In the genomic region with DNA sequence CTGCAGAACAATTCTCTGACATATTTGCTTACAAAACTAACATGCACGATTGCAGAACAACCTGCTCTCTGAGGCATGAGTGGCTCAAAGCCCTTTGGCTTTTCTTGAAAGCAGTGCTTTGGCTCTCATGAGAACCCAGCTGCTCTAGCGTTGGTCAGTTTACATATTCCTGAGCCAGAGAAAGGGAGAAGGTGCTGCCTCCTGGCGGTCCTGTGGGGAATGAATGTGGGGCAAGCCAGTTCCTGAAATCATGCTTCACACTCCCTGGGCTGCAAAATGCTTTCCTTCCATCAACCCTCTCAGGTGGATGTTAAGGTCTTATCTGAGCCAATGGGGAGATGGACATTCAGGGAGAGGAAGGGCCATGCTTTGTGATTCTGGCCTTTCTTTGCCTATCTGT, we compare ENCODE assay signal across 8 cellular contexts.
DNase-seq lines count a peak whose midpoint lies in the region; TF ChIP-seq lines count a peak whose summit lies in the region.

No MANE protein-coding gene starts in this region.

- H3K18ac ChIP-seq in trophoblast cell (ENCODE audit: low read length), result no peak overlapping the region

- H3K27ac ChIP-seq in HEK293 (ENCODE audit: extremely low read depth, low read depth, low read length), result no peak overlapping the region
- H3K27ac ChIP-seq in OCI-LY7 (ENCODE audit: low read depth, low read length, poor library complexity, severe bottlenecking), result no peak overlapping the region
- H3K27ac ChIP-seq in trophoblast cell (ENCODE audit: low read depth, low read length), result no peak overlapping the region

- no peak overlapping the region for H4K91ac ChIP-seq in trophoblast cell (ENCODE audit: low read depth, low read length)

- H3K36me3 ChIP-seq in HEK293 (ENCODE audit: control insufficient read depth in 2 of 2, insufficient read depth in 1 of 2, low read length in 2 of 2) (no peaks in the 10 kb centered on the region), OCI-LY7 (ENCODE audit: insufficient read depth, low read length) (no peaks in the 10 kb centered on the region), trophoblast cell (ENCODE audit: control insufficient read depth in 1 of 2, insufficient read depth in 2 of 2, low read length in 2 of 2) (no peaks in the 10 kb centered on the region)

- H3K4me2 ChIP-seq in OCI-LY7 (ENCODE audit: low read length) (no peak overlapping the region), trophoblast cell (ENCODE audit: low read length) (no peak overlapping the region)

- H3K27me3 ChIP-seq in trophoblast cell (ENCODE audit: insufficient read depth, low read length), result no peaks in the 10 kb centered on the region

- TF ChIP-seq CTCF in HEK293 (tag by site-specific recombination; IDR thresholded peaks at IDR 0.05) (peak; percentile 54), OCI-LY7 (conservative IDR thresholded peaks at IDR 0.05; ENCODE audit: low read length) (peak; percentile 84), type B pancreatic cell (conservative IDR thresholded peaks at IDR 0.05) (peak; percentile 88)

- no peak overlapping the region for H2BK120ac ChIP-seq in trophoblast cell (ENCODE audit: insufficient read depth, low read length, poor library complexity)

- no peak overlapping the region for H4K8ac ChIP-seq in trophoblast cell (ENCODE audit: low read depth, low read length)

- no peaks in the 10 kb centered on the region for H3K9me3 Mint-ChIP-seq in type B pancreatic cell

- no peaks in the 10 kb centered on the region for H3K79me1 ChIP-seq in trophoblast cell (ENCODE audit: low read length)

- H3K4me3 ChIP-seq in HEK293 (ENCODE audit: low read depth, low read length), result no peak overlapping the region
- H3K4me3 ChIP-seq in OCI-LY7 (ENCODE audit: low read depth, low read length, poor library complexity, severe bottlenecking), result no peak overlapping the region
- H3K4me3 ChIP-seq in trophoblast cell (ENCODE audit: low read depth, low read length), result no peak overlapping the region

- no peaks in the 10 kb centered on the region for H4K20me1 ChIP-seq in OCI-LY7 (ENCODE audit: insufficient read depth, low read length)

- H3K36me3 Mint-ChIP-seq in type B pancreatic cell, result no peaks in the 10 kb centered on the region

- H3K9ac ChIP-seq in trophoblast cell (ENCODE audit: low read length), result no peak overlapping the region

- H3K14ac ChIP-seq in trophoblast cell (ENCODE audit: low read length), result no peak overlapping the region

- H3K79me2 ChIP-seq in OCI-LY7 (ENCODE audit: insufficient read depth, low read depth, low read length) (no peaks in the 10 kb centered on the region), trophoblast cell (ENCODE audit: control insufficient read depth, insufficient read depth, low read length, poor library complexity) (no peaks in the 10 kb centered on the region)

- peaks cover 23% of the 10 kb centered on the region for H3K27me3 Mint-ChIP-seq in type B pancreatic cell

- H2BK5ac ChIP-seq in trophoblast cell (ENCODE audit: low read depth, low read length, poor library complexity), result no peak overlapping the region

- H4K12ac ChIP-seq in trophoblast cell (ENCODE audit: low read depth, low read length), result no peak overlapping the region

- DNase-seq in Ammon's horn (ENCODE audit: low spot score) (peak; percentile 73), OCI-LY7 (ENCODE audit: low spot score) (peak; percentile 59), activated T-helper 1 cell treated with Interleukin-2 at 50 U/mL for 16 hours (ENCODE audit: low read depth) (peak; percentile 22), foreskin melanocyte (peak; percentile 29), trophoblast cell (peak; percentile 35 to 63), type B pancreatic cell (ENCODE audit: extremely low spot score, unreplicated experiment) (peak; percentile 74), NCI-H524 treated with DMSO at 0.1 percent for 48 hours (lab: John Stamatoyannopoulos, UW) (no peak)

- BruUV-seq in OCI-LY7 (replicated peaks; lab: Mats Ljungman, UMichigan), result no TSS peak

- H2BK12ac ChIP-seq in trophoblast cell (ENCODE audit: low read length), result no peak overlapping the region

- H3K9me3 ChIP-seq in HEK293 (ENCODE audit: control insufficient read depth, insufficient read depth, low read depth, low read length), result no peaks in the 10 kb centered on the region; the same call in 1 of the 2 replicates
- 0 out of 2 replicates have a peak, but pooled peaks cover 6% of the 10 kb centered on the region for H3K9me3 ChIP-seq in OCI-LY7 (ENCODE audit: low read length)
- H3K9me3 ChIP-seq in trophoblast cell (ENCODE audit: insufficient read depth, low read depth, low read length), result no peaks in the 10 kb centered on the region

- POLR2A ChIA-PET in HEK293 (lab: Yijun Ruan, JAX), result no interaction called here
- POLR2A ChIA-PET in OCI-LY7 (lab: Charles Lee), result no interaction called here

- no peak overlapping the region for H3K23ac ChIP-seq in trophoblast cell (ENCODE audit: low read length)

- H3K4ac ChIP-seq in trophoblast cell (ENCODE audit: low read depth, low read length), result no peak overlapping the region

- CTCF ChIA-PET in HEK293 (lab: Yijun Ruan, JAX) (interaction anchor here (0.6 to 6.0 kb wide), 26 partner anchors 8 to 724 kb away, joined by 3 to 51 read pairs (median 4); no protein-coding TSS in a partner anchor), OCI-LY7 (lab: Charles Lee; ENCODE audit: unreplicated experiment) (no interaction called here)

- no peak overlapping the region for H3K27ac Mint-ChIP-seq in type B pancreatic cell

- WGBS in trophoblast cell (ENCODE audit: extremely low coverage, insufficient coverage, insufficient read length), result no CpG with 5 or more reads among the region's 3 CpGs

- H3K4me3 Mint-ChIP-seq in type B pancreatic cell, result no peak overlapping the region

- H2AFZ ChIP-seq in OCI-LY7 (ENCODE audit: low read length) (no peak overlapping the region), trophoblast cell (ENCODE audit: insufficient read depth, low read length, poor library complexity) (no peak overlapping the region)

- no peaks in the 10 kb centered on the region for H3K4me1 Mint-ChIP-seq in type B pancreatic cell (ENCODE audit: unreplicated experiment)

- no peaks in the 10 kb centered on the region for H3K9me2 ChIP-seq in OCI-LY7 (ENCODE audit: insufficient read depth, low read length)

- intact Hi-C loops in OCI-LY7 (cut with micrococcal nuclease; ENCODE audit: unreplicated experiment), result loop anchor here (1.0 to 5.0 kb wide), 2 partner anchors 115 to 715 kb away; no protein-coding TSS in a partner anchor

- H3K4me1 ChIP-seq in HEK293 (ENCODE audit: control insufficient read depth, insufficient read depth, low read length) (no peaks in the 10 kb centered on the region), OCI-LY7 (ENCODE audit: insufficient read depth, low read length, poor library complexity, severe bottlenecking) (no peaks in the 10 kb centered on the region), trophoblast cell (ENCODE audit: control insufficient read depth in 1 of 2, insufficient read depth in 2 of 2, low read length in 2 of 2) (no peaks in the 10 kb centered on the region)

- H2AK5ac ChIP-seq in trophoblast cell (ENCODE audit: low read length), result no peak overlapping the region

TF ChIP-seq in HEK293, 187 proteins besides CTCF, POLR2A, EP300 and RAD21 (continues in another document):
- TF ChIP-seq, protein P1, sequence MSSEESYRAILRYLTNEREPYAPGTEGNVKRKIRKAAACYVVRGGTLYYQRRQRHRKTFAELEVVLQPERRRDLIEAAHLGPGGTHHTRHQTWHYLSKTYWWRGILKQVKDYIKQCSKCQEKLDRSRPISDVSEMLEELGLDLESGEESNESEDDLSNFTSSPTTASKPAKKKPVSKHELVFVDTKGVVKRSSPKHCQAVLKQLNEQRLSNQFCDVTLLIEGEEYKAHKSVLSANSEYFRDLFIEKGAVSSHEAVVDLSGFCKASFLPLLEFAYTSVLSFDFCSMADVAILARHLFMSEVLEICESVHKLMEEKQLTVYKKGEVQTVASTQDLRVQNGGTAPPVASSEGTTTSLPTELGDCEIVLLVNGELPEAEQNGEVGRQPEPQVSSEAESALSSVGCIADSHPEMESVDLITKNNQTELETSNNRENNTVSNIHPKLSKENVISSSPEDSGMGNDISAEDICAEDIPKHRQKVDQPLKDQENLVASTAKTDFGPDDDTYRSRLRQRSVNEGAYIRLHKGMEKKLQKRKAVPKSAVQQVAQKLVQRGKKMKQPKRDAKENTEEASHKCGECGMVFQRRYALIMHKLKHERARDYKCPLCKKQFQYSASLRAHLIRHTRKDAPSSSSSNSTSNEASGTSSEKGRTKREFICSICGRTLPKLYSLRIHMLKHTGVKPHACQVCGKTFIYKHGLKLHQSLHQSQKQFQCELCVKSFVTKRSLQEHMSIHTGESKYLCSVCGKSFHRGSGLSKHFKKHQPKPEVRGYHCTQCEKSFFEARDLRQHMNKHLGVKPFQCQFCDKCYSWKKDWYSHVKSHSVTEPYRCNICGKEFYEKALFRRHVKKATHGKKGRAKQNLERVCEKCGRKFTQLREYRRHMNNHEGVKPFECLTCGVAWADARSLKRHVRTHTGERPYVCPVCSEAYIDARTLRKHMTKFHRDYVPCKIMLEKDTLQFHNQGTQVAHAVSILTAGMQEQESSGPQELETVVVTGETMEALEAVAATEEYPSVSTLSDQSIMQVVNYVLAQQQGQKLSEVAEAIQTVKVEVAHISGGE (tag by site-specific recombination; conservative IDR thresholded peaks at IDR 0.05; ENCODE audit: low read depth), result no peak
- TF ChIP-seq ZFP41 (tag by site-specific recombination; IDR thresholded peaks at IDR 0.05; ENCODE audit: borderline replicate concordance), result no peak
- no peak for TF ChIP-seq ZNF473 (tag by site-specific recombination; IDR thresholded peaks at IDR 0.05)
- TF ChIP-seq, protein P2, sequence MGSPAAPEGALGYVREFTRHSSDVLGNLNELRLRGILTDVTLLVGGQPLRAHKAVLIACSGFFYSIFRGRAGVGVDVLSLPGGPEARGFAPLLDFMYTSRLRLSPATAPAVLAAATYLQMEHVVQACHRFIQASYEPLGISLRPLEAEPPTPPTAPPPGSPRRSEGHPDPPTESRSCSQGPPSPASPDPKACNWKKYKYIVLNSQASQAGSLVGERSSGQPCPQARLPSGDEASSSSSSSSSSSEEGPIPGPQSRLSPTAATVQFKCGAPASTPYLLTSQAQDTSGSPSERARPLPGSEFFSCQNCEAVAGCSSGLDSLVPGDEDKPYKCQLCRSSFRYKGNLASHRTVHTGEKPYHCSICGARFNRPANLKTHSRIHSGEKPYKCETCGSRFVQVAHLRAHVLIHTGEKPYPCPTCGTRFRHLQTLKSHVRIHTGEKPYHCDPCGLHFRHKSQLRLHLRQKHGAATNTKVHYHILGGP (tag by site-specific recombination; IDR thresholded peaks at IDR 0.05), result no peak
- TF ChIP-seq, protein P3, sequence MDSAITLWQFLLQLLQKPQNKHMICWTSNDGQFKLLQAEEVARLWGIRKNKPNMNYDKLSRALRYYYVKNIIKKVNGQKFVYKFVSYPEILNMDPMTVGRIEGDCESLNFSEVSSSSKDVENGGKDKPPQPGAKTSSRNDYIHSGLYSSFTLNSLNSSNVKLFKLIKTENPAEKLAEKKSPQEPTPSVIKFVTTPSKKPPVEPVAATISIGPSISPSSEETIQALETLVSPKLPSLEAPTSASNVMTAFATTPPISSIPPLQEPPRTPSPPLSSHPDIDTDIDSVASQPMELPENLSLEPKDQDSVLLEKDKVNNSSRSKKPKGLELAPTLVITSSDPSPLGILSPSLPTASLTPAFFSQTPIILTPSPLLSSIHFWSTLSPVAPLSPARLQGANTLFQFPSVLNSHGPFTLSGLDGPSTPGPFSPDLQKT (IDR thresholded peaks at IDR 0.05; ENCODE audit: borderline replicate concordance, low read depth, low read length), result no peak
